10 cellular contexts compared by ENCODE assay signal in the genomic region with DNA sequence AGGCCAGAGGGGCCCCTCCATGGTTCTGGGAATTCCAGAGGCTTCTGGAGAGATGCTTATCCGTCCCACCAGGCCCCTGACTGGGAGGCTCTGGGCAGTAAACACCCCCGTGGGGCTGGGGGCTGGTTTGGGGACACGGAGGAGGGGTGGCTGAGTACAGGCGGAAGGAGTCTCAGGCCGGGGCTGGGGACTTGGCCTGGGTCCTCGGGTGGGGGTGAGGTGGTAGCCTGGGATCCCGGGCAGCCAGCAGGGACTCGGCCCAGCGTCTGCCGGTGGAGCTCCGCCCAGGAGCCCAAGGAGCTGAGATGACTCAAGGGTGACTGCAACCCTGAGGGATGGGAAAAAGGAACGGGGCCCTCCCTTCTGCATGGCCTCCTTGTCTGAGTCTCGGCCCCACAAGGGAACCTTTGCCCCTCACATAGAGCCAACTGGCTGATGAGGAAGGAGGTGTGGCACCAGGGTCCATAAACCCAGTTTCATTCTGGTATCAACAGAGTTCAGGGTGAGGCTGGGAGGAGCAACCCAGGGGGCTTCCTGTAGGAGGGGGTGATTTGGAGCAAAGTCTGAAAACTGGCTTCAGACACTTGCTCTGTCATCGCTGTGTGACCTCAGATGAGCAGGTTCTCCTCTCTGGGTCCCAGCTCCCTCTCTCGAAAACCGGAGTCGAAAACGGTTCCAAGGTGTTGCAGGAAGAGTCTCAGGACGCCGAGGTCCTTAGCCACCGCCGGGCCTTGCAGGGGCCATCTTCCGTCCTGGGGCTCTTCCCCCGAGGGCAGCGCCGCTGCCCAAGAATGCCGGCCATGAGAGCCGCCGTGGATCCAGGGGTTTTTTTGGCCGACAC. TPM values are rescaled to one million over a fixed set of nuclear protein-coding genes. Genes with fewer than 3 reads are reported as not detected.
DNase-seq lines count a peak whose midpoint lies in the region; ATAC-seq and TF ChIP-seq lines count a peak whose summit lies in the region.
"Had no signal": no experiment of that assay in that cellular context is flagged by ENCODE, and none has a peak within 500 bp of the region (broad histone marks: within the 10 kb centered on the region; RNA-seq: fewer than 3 reads in every experiment).

No MANE protein-coding gene starts in this region.

- H3K27me3 ChIP-seq in kidney epithelial cell (ENCODE audit: control insufficient read depth, insufficient read depth, low read length) (no peaks in the 10 kb centered on the region), ovary (no peaks in the 10 kb centered on the region)

- H3K4me1 ChIP-seq in ovary (ENCODE audit: insufficient read depth) = peaks cover 5% of the 10 kb centered on the region

- H3K36me3 ChIP-seq in kidney epithelial cell (ENCODE audit: control insufficient read depth, insufficient read depth, low read length) (no peaks in the 10 kb centered on the region), ovary (no peaks in the 10 kb centered on the region)

- intact Hi-C loops in ovary (cut with DNase I) = loop anchor here in 1 of 4 donors (10.0 kb wide), 1 partner anchor 93 kb away; a partner anchor contains a TSS

- peak overlapping the region; percentile 37 for H3K27ac ChIP-seq in 22Rv1
- H3K27ac ChIP-seq in ovary = peak overlapping the region in 1 of 2 donors; percentile 73

- H3K27ac Mint-ChIP-seq in activated naive CD4-positive, alpha-beta T cell treated with anti-CD3 and anti-CD28 coated beads, Interleukin-2, amount 50 U/mL, for 72 hours = no peak overlapping the region
- H3K27ac Mint-ChIP-seq: activated naive CD8-positive, alpha-beta T cell treated with anti-CD3 and anti-CD28 coated beads for 36 hours; CD4-positive, CD25-positive, alpha-beta regulatory T cell had no signal

- in situ Hi-C loops in astrocyte of the spinal cord (cut with HindIII; ENCODE audit: low sequenced_read_pairs) = no loop called here

- peak; percentile 72 for DNase-seq in HT-29 (ENCODE audit: low spot score)
- peak; percentile 81 for DNase-seq in astrocyte of the spinal cord (ENCODE audit: low read depth, low spot score)
- DNase-seq in kidney epithelial cell (ENCODE audit: low read depth) = peak; percentile 67
- DNase-seq in ovary = no peak
- no peak for DNase-seq in activated naive CD4-positive, alpha-beta T cell treated with anti-CD3 and anti-CD28 coated beads, Interleukin-2, amount 50 U/mL, for 72 hours (ENCODE audit: low spot score in 2 of 2)
- DNase-seq: activated naive CD8-positive, alpha-beta T cell treated with anti-CD3 and anti-CD28 coated beads for 36 hours; CD4-positive, CD25-positive, alpha-beta regulatory T cell had no signal

- TF ChIP-seq CTCF in 22Rv1 (IDR thresholded peaks at IDR 0.05) (no peak), astrocyte of the spinal cord (IDR thresholded peaks at IDR 0.05; ENCODE audit: low read depth, low read length) (no peak), kidney epithelial cell (IDR thresholded peaks at IDR 0.05; ENCODE audit: insufficient read depth, low read length, poor library complexity, severe bottlenecking) (no peak), ovary (IDR thresholded peaks at IDR 0.05) (no peak)

- TF ChIP-seq POLR2A in ovary (IDR thresholded peaks at IDR 0.05) = no peak

- WGBS in ovary, 3 donors = 58 to 62% (median 61%) methylated on average over 30 of the region's 30 CpGs

- peaks cover 0 to 6% of the 10 kb centered on the region in 2 donors for H3K9me3 ChIP-seq in ovary

- H3K4me3 ChIP-seq in astrocyte of the spinal cord (ENCODE audit: low read depth, low read length) (no peak overlapping the region), kidney epithelial cell (ENCODE audit: low read depth, low read length) (peak overlapping the region; percentile 26), ovary (no peak overlapping the region)

- no peaks in the 10 kb centered on the region for H3K9me3 Mint-ChIP-seq in activated naive CD4-positive, alpha-beta T cell treated with anti-CD3 and anti-CD28 coated beads, Interleukin-2, amount 50 U/mL, for 72 hours
- H3K9me3 Mint-ChIP-seq: activated naive CD8-positive, alpha-beta T cell treated with anti-CD3 and anti-CD28 coated beads for 36 hours had no signal

- H3K36me3 Mint-ChIP-seq in activated naive CD4-positive, alpha-beta T cell treated with anti-CD3 and anti-CD28 coated beads, Interleukin-2, amount 50 U/mL, for 72 hours = no peaks in the 10 kb centered on the region
- H3K36me3 Mint-ChIP-seq: activated naive CD8-positive, alpha-beta T cell treated with anti-CD3 and anti-CD28 coated beads for 36 hours; CD4-positive, CD25-positive, alpha-beta regulatory T cell had no signal

- ATAC-seq in HG03025 (IDR thresholded peaks at IDR 0.05; ENCODE audit: low FRiP score, unreplicated experiment) (no peak), HG02884 (IDR thresholded peaks at IDR 0.05; ENCODE audit: unreplicated experiment) (no peak)
- no peak for ATAC-seq in activated naive CD4-positive, alpha-beta T cell treated with anti-CD3 and anti-CD28 coated beads, Interleukin-2, amount 50 U/mL, for 72 hours

- TF ChIP-seq EP300 in ovary (IDR thresholded peaks at IDR 0.05) = no peak

RNA-seq across cellular contexts. Expression of a gene that starts 0.8 kb away (rescaled TPM):
- total RNA-seq in HT-29 (2014; rRNA removed; shearing (Covaris generic)) = 206 and 211 TPM in 2 replicates
- total RNA-seq in kidney epithelial cell (45.6 and 52.4 TPM in 2 replicates), ovary (10 to 100 TPM in 1 of 7 donors, 1 to 10 TPM in 3, under 1 TPM in 3; 0.08 to 44.0 (median 1.4) TPM)
- polyA plus RNA-seq in ovary = under 1 TPM; 0.12 to 0.19 TPM
- total RNA-seq in activated naive CD4-positive, alpha-beta T cell treated with anti-CD3 and anti-CD28 coated beads, Interleukin-2, amount 50 U/mL, for 72 hours = under 1 TPM in 1 of 2 donors, not detected in 1; 0.50 TPM
- total RNA-seq: CD4-positive, CD25-positive, alpha-beta regulatory T cell had no signal
- polyA plus RNA-seq: CD4-positive, CD25-positive, alpha-beta regulatory T cell had no signal

RNA-seq across cellular contexts. Expression of a gene that starts 43.0 kb away (rescaled TPM):
- total RNA-seq in HT-29 (2014; rRNA removed; shearing (Covaris generic)) = 0.13 TPM in 1 of 2 replicates, not detected in the other
- total RNA-seq in kidney epithelial cell (42.8 and 49.8 TPM in 2 replicates), ovary (100 to 1,000 TPM in 5 of 7 donors, 10 to 100 TPM in 2; 36.1 to 169 (median 126) TPM)
- polyA plus RNA-seq in ovary = 10 to 100 TPM in 1 of 2 donors, 1 to 10 TPM in 1; 2.9 to 66.9 TPM
- under 1 TPM in 1 of 2 donors, not detected in 1; 0.66 TPM for total RNA-seq in activated naive CD4-positive, alpha-beta T cell treated with anti-CD3 and anti-CD28 coated beads, Interleukin-2, amount 50 U/mL, for 72 hours
- total RNA-seq: activated naive CD8-positive, alpha-beta T cell treated with anti-CD3 and anti-CD28 coated beads for 36 hours; CD4-positive, CD25-positive, alpha-beta regulatory T cell had no signal
- polyA plus RNA-seq: CD4-positive, CD25-positive, alpha-beta regulatory T cell had no signal

RNA-seq across cellular contexts. Expression of a gene that starts 45.5 kb away (rescaled TPM):
- 464 and 599 TPM in 2 replicates for total RNA-seq in HT-29 (2014; rRNA removed; shearing (Covaris generic))
- total RNA-seq in kidney epithelial cell (268 and 349 TPM in 2 replicates), ovary (100 to 1,000 TPM in 6 of 7 donors, 10 to 100 TPM in 1; 73.4 to 312 (median 233) TPM)
- 100 to 1,000 TPM in 1 of 2 donors, 10 to 100 TPM in 1; 94.4 to 112 TPM for polyA plus RNA-seq in ovary
- 100 to 1,000 TPM; 485 to 591 TPM for total RNA-seq in activated naive CD4-positive, alpha-beta T cell treated with anti-CD3 and anti-CD28 coated beads, Interleukin-2, amount 50 U/mL, for 72 hours

RNA-seq across cellular contexts. Expression of a gene that starts 56.5 kb away (rescaled TPM):
- not detected in 2 replicates for total RNA-seq in HT-29 (2014; rRNA removed; shearing (Covaris generic))
- total RNA-seq in kidney epithelial cell (not detected in 2 replicates), ovary (under 1 TPM in 1 of 7 donors, not detected in 6; 0.33 TPM)
- under 1 TPM in 1 of 2 donors, not detected in 1; 0.07 TPM for polyA plus RNA-seq in ovary
- total RNA-seq in activated naive CD4-positive, alpha-beta T cell treated with anti-CD3 and anti-CD28 coated beads, Interleukin-2, amount 50 U/mL, for 72 hours = not detected
- total RNA-seq: activated naive CD8-positive, alpha-beta T cell treated with anti-CD3 and anti-CD28 coated beads for 36 hours had no signal
- polyA plus RNA-seq: CD4-positive, CD25-positive, alpha-beta regulatory T cell had no signal

Comparison
In these comparisons a context has a peak if more than half of its experiments do, and no peak if none do; other contexts are left out.
1. DNase-seq: peak in HT-29 (single experiment), astrocyte of the spinal cord (single experiment) and kidney epithelial cell (single experiment); none in ovary (0 of 5) and activated naive CD4-positive, alpha-beta T cell treated with anti-CD3 and anti-CD28 coated beads, Interleukin-2, amount 50 U/mL, for 72 hours (0 of 2).
2. RNA of a gene that starts 43.0 kb away (total RNA-seq): 36.1 to 169 TPM in ovary and 42.8 to 49.8 TPM in kidney epithelial cell; 0.66 TPM in activated naive CD4-positive, alpha-beta T cell treated with anti-CD3 and anti-CD28 coated beads, Interleukin-2, amount 50 U/mL, for 72 hours and 0.13 TPM in HT-29; every median in the first group is over 10 times any median in the second.